Comparison of ENCODE assay signal across 15 cellular contexts in genomic region chr7:151343516-151343915, GRCh38. TPM values are rescaled to one million over a fixed set of nuclear protein-coding genes. Genes with fewer than 3 reads are reported as not detected.
DNase-seq lines count a peak whose midpoint lies in the region; ATAC-seq and TF ChIP-seq lines count a peak whose summit lies in the region.
"Had no signal": no experiment of that assay in that cellular context is flagged by ENCODE, and none has a peak within 500 bp of the region (broad histone marks: within the 10 kb centered on the region; RNA-seq: fewer than 3 reads in every experiment).

No MANE protein-coding gene starts in this region.

- peaks cover 37% of the 10 kb centered on the region for H3K36me3 Mint-ChIP-seq in CD8-positive, alpha-beta T cell
- H3K36me3 Mint-ChIP-seq in activated B cell treated with CpG ODN at 0.5 μM for 24 hours (ENCODE audit: low read depth) (peaks cover 37% of the 10 kb centered on the region), immature natural killer cell (peaks cover 4 to 12% (median 11%) of the 10 kb centered on the region in 3 donors)

- no peaks in the 10 kb centered on the region for H3K27me3 Mint-ChIP-seq in CD8-positive, alpha-beta T cell (ENCODE audit: low read depth)
- H3K27me3 Mint-ChIP-seq in activated B cell treated with CpG ODN at 0.5 μM for 24 hours (no peaks in the 10 kb centered on the region), immature natural killer cell (ENCODE audit: low read depth in 3 of 3) (peaks cover 6 to 11% (median 6%) of the 10 kb centered on the region in 3 donors)

- no peak for TF ChIP-seq CTCF in CD8-positive, alpha-beta T cell (IDR thresholded peaks at IDR 0.05)
- TF ChIP-seq CTCF in activated B cell treated with CpG ODN at 0.5 μM for 24 hours (IDR thresholded peaks at IDR 0.05): no peak

- H3K9me3 ChIP-seq in CD8-positive, alpha-beta T cell (ENCODE audit: low read length): no peaks in the 10 kb centered on the region

- no peak for DNase-seq in CD8-positive, alpha-beta T cell
- DNase-seq in activated B cell treated with CpG ODN at 0.5 μM for 24 hours (no peak), immature natural killer cell (no peak), NCI-H526 treated with DMSO at 0.1 percent for 48 hours (lab: John Stamatoyannopoulos, UW) (no peak), SW 1271 (lab: John Stamatoyannopoulos, UW) (no peak), NCI-H69 (lab: John Stamatoyannopoulos, UW) (no peak)
- DNase-seq: aorta; C1 segment of cervical spinal cord; dorsolateral prefrontal cortex; NCI-H1417; PC-3; stimulated activated CD4-positive, alpha-beta T cell treated with anti-CD3 and anti-CD28 coated beads, Interleukin-4, amount 100 ng/mL, for 4 hours; stimulated activated naive CD4-positive, alpha-beta T cell had no signal

- CTCF ChIA-PET in CD8-positive, alpha-beta T cell (lab: Charles Lee): interaction anchor here (0.8 to 3.0 kb wide), 6 partner anchors 8 to 104 kb away, joined by 3 to 18 read pairs (median 4); no protein-coding TSS in a partner anchor
- CTCF ChIA-PET in activated B cell treated with CpG ODN at 0.5 μM for 24 hours (lab: Charles Lee): interaction anchor here (0.8 to 4.7 kb wide), 2 partner anchors 8 to 27 kb away, joined by 4 to 34 read pairs; no protein-coding TSS in a partner anchor

- H3K4me3 Mint-ChIP-seq in CD8-positive, alpha-beta T cell: peak overlapping the region; percentile 50
- H3K4me3 Mint-ChIP-seq in activated B cell treated with CpG ODN at 0.5 μM for 24 hours (peak overlapping the region; percentile 86), immature natural killer cell (peak overlapping the region; percentile 8 to 92 (median 52))

- no peak for ATAC-seq in CD8-positive, alpha-beta T cell
- ATAC-seq in activated B cell treated with CpG ODN at 0.5 μM for 24 hours (ENCODE audit: low read depth) (no peak), HG03469 (IDR thresholded peaks at IDR 0.05; ENCODE audit: unreplicated experiment) (no peak)
- ATAC-seq: PC-3 had no signal

- POLR2A ChIA-PET in CD8-positive, alpha-beta T cell (lab: Charles Lee): no interaction called here
- POLR2A ChIA-PET in activated B cell treated with CpG ODN at 0.5 μM for 24 hours (lab: Charles Lee): interaction anchor here (0.5 to 1.1 kb wide), 2 partner anchors 8 to 28 kb away, joined by 3 to 5 read pairs; no protein-coding TSS in a partner anchor

- H3K36me3 ChIP-seq in ACC112 (ENCODE audit: insufficient read depth, low read length): peaks cover 12% of the 10 kb centered on the region; the same call in 1 of the 2 replicates
- H3K36me3 ChIP-seq in CD8-positive, alpha-beta T cell (ENCODE audit: insufficient read depth, low read length): peaks cover 13% of the 10 kb centered on the region

- H3K27ac ChIP-seq in ACC112 (ENCODE audit: low read depth, low read length): no peak overlapping the region
- H3K27ac ChIP-seq in CD8-positive, alpha-beta T cell (ENCODE audit: low read depth, low read length): no peak overlapping the region

- intact Hi-C loops in CD8-positive, alpha-beta T cell (cut with DNase I, micrococcal nuclease): loop anchor here (5.0 to 10.0 kb wide), 5 partner anchors 111 to 1471 kb away; partner anchors contain the start of genes ATP6V0E2 (in 1 of the 2), CHPF2 (in 1 of the 2) and GALNT11 (in 1 of the 2)
- intact Hi-C loops in activated B cell treated with CpG ODN at 0.5 μM for 24 hours (cut with micrococcal nuclease): loop anchor here (5.0 to 10.0 kb wide), 4 partner anchors 289 to 1629 kb away; partner anchors contain the start of genes CDK5, SLC4A2 and XRCC2

- no peak overlapping the region for H3K27ac Mint-ChIP-seq in CD8-positive, alpha-beta T cell
- H3K27ac Mint-ChIP-seq in activated B cell treated with CpG ODN at 0.5 μM for 24 hours (peak overlapping the region; percentile 86), immature natural killer cell (peak overlapping the region; percentile 67 to 97 (median 86))

- H3K9me3 Mint-ChIP-seq in CD8-positive, alpha-beta T cell: peaks cover 9% of the 10 kb centered on the region
- H3K9me3 Mint-ChIP-seq in activated B cell treated with CpG ODN at 0.5 μM for 24 hours (peaks cover 2% of the 10 kb centered on the region), immature natural killer cell (no peaks in the 10 kb centered on the region)

- H3K4me3 ChIP-seq in ACC112 (ENCODE audit: low read depth, low read length): peak overlapping the region; percentile 92; the same call in 1 of the 2 replicates
- no peak overlapping the region for H3K4me3 ChIP-seq in CD8-positive, alpha-beta T cell (ENCODE audit: low read depth, low read length)

- H2AFZ ChIP-seq in ACC112 (ENCODE audit: low read length, unreplicated experiment): no peak overlapping the region

- H3K27me3 ChIP-seq in ACC112 (ENCODE audit: insufficient read depth, low read length): no peaks in the 10 kb centered on the region
- no peaks in the 10 kb centered on the region for H3K27me3 ChIP-seq in CD8-positive, alpha-beta T cell (ENCODE audit: insufficient read depth, low read length)
- H3K27me3 ChIP-seq: dorsolateral prefrontal cortex had no signal

- H3K79me2 ChIP-seq in ACC112 (ENCODE audit: control insufficient read depth, insufficient read depth, low read length, unreplicated experiment): peaks cover 26% of the 10 kb centered on the region

- H3K4me1 ChIP-seq in ACC112 (ENCODE audit: control insufficient read depth, insufficient read depth, low read length, unreplicated experiment): peaks cover 23% of the 10 kb centered on the region
- H3K4me1 ChIP-seq in CD8-positive, alpha-beta T cell (ENCODE audit: insufficient read depth, low read length): peaks cover 23% of the 10 kb centered on the region

- peaks cover 42% of the 10 kb centered on the region for H3K4me1 Mint-ChIP-seq in CD8-positive, alpha-beta T cell (ENCODE audit: low read depth)
- H3K4me1 Mint-ChIP-seq in activated B cell treated with CpG ODN at 0.5 μM for 24 hours: peaks cover 57% of the 10 kb centered on the region
- peaks cover 24 to 29% of the 10 kb centered on the region in 2 donors for H3K4me1 Mint-ChIP-seq in immature natural killer cell

RNA-seq across cellular contexts. Expression of gene NUB1, which starts 1.9 kb away (rescaled TPM):
- 10 to 100 TPM; 78.4 to 81.2 TPM for total RNA-seq in CD8-positive, alpha-beta T cell
- 47.5 and 52.7 TPM in 2 replicates for total RNA-seq in activated B cell treated with CpG ODN at 0.5 μM for 24 hours
- 10 to 100 TPM; 49.8 to 85.4 (median 77.4) TPM for polyA plus RNA-seq in immature natural killer cell
